22 cellular contexts compared by ENCODE assay signal in genomic region chr13:112142401-112142930, GRCh38.
DNase-seq lines count a peak whose midpoint lies in the region; ATAC-seq and TF ChIP-seq lines count a peak whose summit lies in the region.
"Had no signal": no experiment of that assay in that cellular context is flagged by ENCODE, and none has a peak within 500 bp of the region (broad histone marks: within the 10 kb centered on the region; RNA-seq: fewer than 3 reads in every experiment).

No MANE protein-coding gene starts in this region.

- no peaks in the 10 kb centered on the region for H3K9me3 ChIP-seq in endodermal cell (ENCODE audit: control insufficient read depth, low read length)
- H3K9me3 ChIP-seq in neuronal stem cell (replicated peaks in 1 of 2; ENCODE audit: control insufficient read depth in 2 of 2, insufficient read depth in 1 of 2, low read depth in 1 of 2, low read length in 2 of 2): peaks cover 0 to 9% of the 10 kb centered on the region in 2 donors

- H2BK120ac ChIP-seq in neuronal stem cell (ENCODE audit: low read depth, low read length): no peak overlapping the region

- ATAC-seq in GM18868 (IDR thresholded peaks at IDR 0.05; ENCODE audit: unreplicated experiment) (no peak), omental fat pad (ENCODE audit: low FRiP score) (no peak), GM18870 (IDR thresholded peaks at IDR 0.05; ENCODE audit: unreplicated experiment) (no peak)
- ATAC-seq: GM12878, GM23338 had no signal

- no peaks in the 10 kb centered on the region for H3K4me1 ChIP-seq in endodermal cell (ENCODE audit: control insufficient read depth, insufficient read depth, low read length)
- peaks cover 8 to 16% of the 10 kb centered on the region in 2 donors for H3K4me1 ChIP-seq in neuronal stem cell (ENCODE audit: control insufficient read depth in 2 of 2, insufficient read depth in 1 of 2, low read depth in 1 of 2, low read length in 2 of 2)
- H3K4me1 ChIP-seq: BLaER1 treated with 17β-estradiol and CSF1 and Interleukin-3, amounts not matched to agents 10 nM and 100 nM had no signal

- H3K9ac ChIP-seq in endodermal cell (ENCODE audit: extremely low read depth, low read length, poor library complexity, severe bottlenecking): no peak overlapping the region
- H3K9ac ChIP-seq in neuronal stem cell (ENCODE audit: low read depth, low read length, poor library complexity): no peak overlapping the region
- H3K9ac ChIP-seq: BLaER1 treated with 17β-estradiol and CSF1 and Interleukin-3, amounts not matched to agents 10 nM and 100 nM had no signal

- H2BK12ac ChIP-seq in neuronal stem cell (ENCODE audit: low read length): peak overlapping the region; percentile 63

- H3K4ac ChIP-seq in neuronal stem cell (ENCODE audit: low read length): no peak overlapping the region

- H3K14ac ChIP-seq in neuronal stem cell (ENCODE audit: low read length): no peak overlapping the region

- H3K27ac Mint-ChIP-seq in chondrocyte (ENCODE audit: unreplicated experiment) (no peak overlapping the region), endodermal cell (no peak overlapping the region), type B pancreatic cell (no peak overlapping the region)
- H3K27ac Mint-ChIP-seq: B cell; CD4-positive, CD25-positive, alpha-beta regulatory T cell; CD8-positive, alpha-beta memory T cell; GM23338 had no signal

- no peak overlapping the region for H3K4me3 ChIP-seq in endodermal cell (ENCODE audit: low read length)
- H3K4me3 ChIP-seq in neuronal stem cell (ENCODE audit: low read length in 2 of 2): no peak overlapping the region
- no peak overlapping the region for H3K4me3 ChIP-seq in foreskin fibroblast (ENCODE audit: low read depth in 1 of 2, low read length in 2 of 2)
- H3K4me3 ChIP-seq: BLaER1 treated with 17β-estradiol and CSF1 and Interleukin-3, amounts not matched to agents 10 nM and 100 nM; GM12878; GM23338 had no signal

- H3K36me3 Mint-ChIP-seq in chondrocyte (ENCODE audit: low read depth) (no peaks in the 10 kb centered on the region), endodermal cell (ENCODE audit: low read depth) (no peaks in the 10 kb centered on the region), type B pancreatic cell (no peaks in the 10 kb centered on the region)
- H3K36me3 Mint-ChIP-seq: CD4-positive, CD25-positive, alpha-beta regulatory T cell; CD8-positive, alpha-beta memory T cell had no signal

- H4K8ac ChIP-seq in neuronal stem cell (ENCODE audit: low read depth, low read length): no peak overlapping the region

- H2AFZ ChIP-seq in neuronal stem cell (ENCODE audit: low read length): no peak overlapping the region
- H2AFZ ChIP-seq: GM23338 had no signal

- H3K27ac ChIP-seq in endodermal cell (ENCODE audit: low read depth, low read length) (no peak overlapping the region), neuronal stem cell (replicated peaks; ENCODE audit: low read length) (no peak overlapping the region)
- H3K27ac ChIP-seq: BLaER1 treated with 17β-estradiol and CSF1 and Interleukin-3, amounts not matched to agents 10 nM and 100 nM; HL-60 had no signal

- no peak overlapping the region for H2BK5ac ChIP-seq in neuronal stem cell (ENCODE audit: low read length)

- H3K36me3 ChIP-seq in endodermal cell (ENCODE audit: control insufficient read depth, insufficient read depth, low read length) (no peaks in the 10 kb centered on the region), neuronal stem cell (replicated peaks in 1 of 2; ENCODE audit: control insufficient read depth in 2 of 2, insufficient read depth in 2 of 2, low read length in 2 of 2) (no peaks in the 10 kb centered on the region)
- H3K36me3 ChIP-seq: BLaER1 treated with 17β-estradiol and CSF1 and Interleukin-3, amounts not matched to agents 10 nM and 100 nM had no signal

- H4K91ac ChIP-seq in neuronal stem cell (ENCODE audit: low read depth, low read length, poor library complexity): no peak overlapping the region

- no peak overlapping the region for H3K23ac ChIP-seq in neuronal stem cell (ENCODE audit: low read depth, low read length, poor library complexity)

- no peak overlapping the region for H3K4me2 ChIP-seq in neuronal stem cell (ENCODE audit: insufficient read depth, low read length, poor library complexity, severe bottlenecking)
- H3K4me2 ChIP-seq: BLaER1 treated with 17β-estradiol and CSF1 and Interleukin-3, amounts not matched to agents 10 nM and 100 nM; GM23338 had no signal

- H2AK5ac ChIP-seq in neuronal stem cell (ENCODE audit: low read depth, low read length): peak overlapping the region; percentile 94

- DNase-seq in chondrocyte (ENCODE audit: low spot score): peak; percentile 28
- peak; percentile 24 for DNase-seq in endodermal cell
- no peak for DNase-seq in neuronal stem cell (ENCODE audit: low spot score)
- peak; percentile 59 for DNase-seq in type B pancreatic cell (ENCODE audit: extremely low spot score, unreplicated experiment)
- no peak for DNase-seq in foreskin fibroblast
- no peak for DNase-seq in omental fat pad (ENCODE audit: low spot score)
- DNase-seq: CD4-positive, CD25-positive, alpha-beta regulatory T cell; CD8-positive, alpha-beta memory T cell; COR-L47; DMS 273 treated with DMSO at 0.1 percent for 48 hours; DMS53; DND-41; EL; HCEC 1CT; IMR-90 had no signal

- no peak for TF ChIP-seq CTCF in chondrocyte (IDR thresholded peaks at IDR 0.05)
- TF ChIP-seq CTCF in endodermal cell (conservative IDR thresholded peaks at IDR 0.05): no peak
- no peak for TF ChIP-seq CTCF in type B pancreatic cell (conservative IDR thresholded peaks at IDR 0.05)
- TF ChIP-seq CTCF in foreskin fibroblast (IDR thresholded peaks at IDR 0.05; ENCODE audit: low read depth, low read length): no peak
- no peak for TF ChIP-seq CTCF in omental fat pad (IDR thresholded peaks at IDR 0.05)

- peaks cover 2% of the 10 kb centered on the region for H3K9me3 Mint-ChIP-seq in chondrocyte (ENCODE audit: low read depth)
- no peaks in the 10 kb centered on the region for H3K9me3 Mint-ChIP-seq in endodermal cell
- H3K9me3 Mint-ChIP-seq in type B pancreatic cell: no peaks in the 10 kb centered on the region

- no peaks in the 10 kb centered on the region for H3K27me3 ChIP-seq in endodermal cell (ENCODE audit: control insufficient read depth, insufficient read depth, low read length, poor library complexity, severe bottlenecking)
- no peaks in the 10 kb centered on the region for H3K27me3 ChIP-seq in neuronal stem cell (ENCODE audit: control insufficient read depth in 3 of 3, insufficient read depth in 3 of 3, low read depth in 1 of 3, low read length in 3 of 3)
- H3K27me3 ChIP-seq: BLaER1 treated with 17β-estradiol and CSF1 and Interleukin-3, amounts not matched to agents 10 nM and 100 nM had no signal

- H2BK15ac ChIP-seq in neuronal stem cell (ENCODE audit: low read length): no peak overlapping the region

- H3K4me1 Mint-ChIP-seq in chondrocyte (ENCODE audit: low read depth) (no peaks in the 10 kb centered on the region), endodermal cell (no peaks in the 10 kb centered on the region), type B pancreatic cell (ENCODE audit: unreplicated experiment) (no peaks in the 10 kb centered on the region)
- H3K4me1 Mint-ChIP-seq: B cell; CD4-positive, CD25-positive, alpha-beta regulatory T cell; CD8-positive, alpha-beta memory T cell; GM23338 had no signal

- H3K4me3 Mint-ChIP-seq in chondrocyte (ENCODE audit: unreplicated experiment) (no peak overlapping the region), endodermal cell (no peak overlapping the region), type B pancreatic cell (no peak overlapping the region)
- H3K4me3 Mint-ChIP-seq: B cell; CD4-positive, CD25-positive, alpha-beta regulatory T cell; CD8-positive, alpha-beta memory T cell; GM23338 had no signal

- peak overlapping the region; percentile 5 for H3K18ac ChIP-seq in neuronal stem cell (ENCODE audit: low read length)

- WGBS in endodermal cell (ENCODE audit: insufficient coverage in 1 of 2, insufficient read length in 1 of 2), 2 experiments: 90% methylated on average over 9 to 13 of the region's 13 CpGs
- no CpG with 5 or more reads among the region's 13 CpGs for WGBS in neuronal stem cell (ENCODE audit: extremely low coverage in 2 of 2, insufficient read length in 2 of 2, insufficient replicate concordance in 1 of 2), 2 donors

- peaks cover 11% of the 10 kb centered on the region for H3K27me3 Mint-ChIP-seq in chondrocyte (ENCODE audit: low read depth)
- H3K27me3 Mint-ChIP-seq in endodermal cell (ENCODE audit: insufficient read depth): peaks cover 27% of the 10 kb centered on the region
- H3K27me3 Mint-ChIP-seq in type B pancreatic cell: peaks cover 24% of the 10 kb centered on the region

- peaks cover 2% of the 10 kb centered on the region for H3K79me1 ChIP-seq in neuronal stem cell (ENCODE audit: low read depth, low read length)

Comparison
In these comparisons a context has a peak if more than half of its experiments do, and no peak if none do; other contexts are left out.
1. DNase-seq: peak in chondrocyte (single experiment), endodermal cell (single experiment) and type B pancreatic cell (single experiment); none in neuronal stem cell (single experiment), foreskin fibroblast (0 of 2) and omental fat pad (single experiment).